ENCODE assay signal across 19 cellular contexts in the genomic region with DNA sequence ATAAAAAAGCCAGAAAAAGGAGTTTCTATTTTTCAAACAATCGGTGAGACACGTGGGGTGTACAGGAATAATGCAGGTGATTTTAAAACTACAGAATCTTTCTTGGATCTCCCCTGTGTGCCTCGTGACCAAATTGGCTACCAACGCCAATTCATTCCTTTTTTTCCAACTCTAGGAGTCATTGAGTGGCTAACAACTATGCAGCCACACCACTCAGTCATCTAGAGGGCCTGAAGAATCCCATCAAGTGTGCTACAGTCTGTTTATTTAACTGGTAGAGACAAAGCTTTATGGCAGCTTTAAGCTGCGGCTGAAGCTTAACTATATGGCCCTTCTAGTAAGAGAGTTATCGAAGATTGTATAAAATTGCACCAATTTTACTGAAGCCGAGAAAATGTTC.
A peak's percentile ranks its signal among the peaks of the same experiment; 100 is the strongest.
DNase-seq lines count a peak whose midpoint lies in the region; ATAC-seq and TF ChIP-seq lines count a peak whose summit lies in the region.
"Had no signal": no experiment of that assay in that cellular context is flagged by ENCODE, and none has a peak within 500 bp of the region (broad histone marks: within the 10 kb centered on the region; RNA-seq: fewer than 3 reads in every experiment).

No MANE protein-coding gene starts in this region.

- ATAC-seq in lower lobe of right lung, result peak; percentile 93 to 98
- ATAC-seq: T-cell had no signal

- TF ChIP-seq CTCF in lower lobe of right lung (IDR thresholded peaks at IDR 0.05), result no peak

- peaks cover 5% of the 10 kb centered on the region for H3K4me1 ChIP-seq in lower lobe of right lung

- intact Hi-C loops in lower lobe of right lung (cut with DNase I), result no loop called here

- no peaks in the 10 kb centered on the region for H3K9me3 ChIP-seq in lower lobe of right lung
- H3K9me3 ChIP-seq: SK-N-SH had no signal

- no peaks in the 10 kb centered on the region for H3K27me3 ChIP-seq in lower lobe of right lung (ENCODE audit: low read depth)

- H3K27ac ChIP-seq in lower lobe of right lung, result no peak overlapping the region
- H3K27ac ChIP-seq: KMS-11 had no signal

- DNase-seq in NCI-H1105 (lab: John Stamatoyannopoulos, UW) (peak; percentile 48), NCI-H187 treated with DMSO at 0.1 percent for 48 hours (lab: John Stamatoyannopoulos, UW) (peak; percentile 65), NCI-H510A (lab: John Stamatoyannopoulos, UW) (peak; percentile 57), lower lobe of right lung (no peak), NCI-H1694 (lab: John Stamatoyannopoulos, UW) (no peak), inferior parietal cortex (ENCODE audit: extremely low spot score) (no peak), occipital lobe (lab: John Stamatoyannopoulos, UW) (no peak)
- DNase-seq: ACHN; C1 segment of cervical spinal cord; CD8-positive, alpha-beta memory T cell; H9; MV-4-11; NCI-H226; NCI-H748 treated with DMSO at 0.1 percent for 48 hours; RPMI8226; SHP77 treated with DMSO at 0.1 percent for 48 hours; SK-N-SH; T-cell had no signal

- no peaks in the 10 kb centered on the region for H3K36me3 ChIP-seq in lower lobe of right lung

- H3K4me3 ChIP-seq in lower lobe of right lung, result no peak overlapping the region

Comparison
In these comparisons a context has a peak if more than half of its experiments do, and no peak if none do; other contexts are left out.
1. DNase-seq: peak in NCI-H1105 (single experiment), NCI-H187 treated with DMSO at 0.1 percent for 48 hours (single experiment) and NCI-H510A (single experiment); none in lower lobe of right lung (single experiment), NCI-H1694 (single experiment), inferior parietal cortex (single experiment) and occipital lobe (single experiment).